28 cellular contexts compared by ENCODE assay signal in genomic region chr6:136319732-136320131, GRCh38.
"Had no signal": no experiment of that assay in that cellular context is flagged by ENCODE, and none has a peak within 500 bp of the region (broad histone marks: within the 10 kb centered on the region; RNA-seq: fewer than 3 reads in every experiment).

No MANE protein-coding gene starts in this region.

- DNase-seq: activated CD4-positive, alpha-beta memory T cell treated with anti-CD3 and anti-CD28 coated beads for 36 hours; activated CD4-positive, alpha-beta T cell treated with anti-CD3 and anti-CD28 coated beads, Interleukin-2, amount 10 ng/mL, durations not matched to agents 24 days and 14 days; activated CD4-positive, CD25-positive, alpha-beta regulatory T cell treated with anti-CD3 and anti-CD28 coated beads, Interleukin-2, amount 50 U/mL, for 72 hours; activated CD8-positive, alpha-beta memory T cell treated with anti-CD3 and anti-CD28 coated beads for 24 hours; activated gamma-delta T cell; activated naive CD4-positive, alpha-beta T cell treated with anti-CD3 and anti-CD28 coated beads for 36 hours; activated T-cell treated with anti-CD3 and anti-CD28 coated beads, Interleukin-2, amount 50 U/mL, for 4 hours; brain microvascular endothelial cell; MG63; MV-4-11; NCI-H1105; NCI-H1436; NCI-H187; NCI-H2081; NCI-H510A treated with DMSO at 0.1 percent for 48 hours; NCI-H69; NK-92 treated with Interleukin-12 subunit alpha and Interleukin-12 subunit beta, amount 100 ng/mL, for 24 hours; OCI-M1; RPMI8226; T-helper 17 cell; T-helper 9 cell had no signal

- H3K4me1 Mint-ChIP-seq: activated T-helper 17 cell treated with anti-CD3 and anti-CD28 coated beads, Interleukin-2, amount 50 U/mL, for 72 hours; T-helper 17 cell; WTC11 had no signal

- H3K27ac Mint-ChIP-seq: activated CD4-positive, alpha-beta memory T cell treated with anti-CD3 and anti-CD28 coated beads for 36 hours; activated CD4-positive, alpha-beta T cell treated with anti-CD3 and anti-CD28 coated beads, Interleukin-2, amount 10 ng/mL, durations not matched to agents 24 days and 14 days; activated naive CD4-positive, alpha-beta T cell treated with anti-CD3 and anti-CD28 coated beads for 36 hours; activated naive CD8-positive, alpha-beta T cell; activated T-helper 17 cell treated with anti-CD3 and anti-CD28 coated beads, Interleukin-2, amount 50 U/mL, for 72 hours; T-helper 17 cell; WTC11 had no signal

- H3K9me3 Mint-ChIP-seq: activated CD4-positive, alpha-beta memory T cell treated with anti-CD3 and anti-CD28 coated beads for 36 hours; activated CD4-positive, alpha-beta T cell treated with anti-CD3 and anti-CD28 coated beads, Interleukin-2, amount 10 ng/mL, durations not matched to agents 24 days and 14 days; activated naive CD4-positive, alpha-beta T cell treated with anti-CD3 and anti-CD28 coated beads for 36 hours; activated T-cell treated with anti-CD3 and anti-CD28 coated beads, Interleukin-2, amount 50 U/mL, for 4 hours; activated T-helper 17 cell treated with anti-CD3 and anti-CD28 coated beads, Interleukin-2, amount 50 U/mL, for 72 hours; WTC11 had no signal

- H3K27me3 Mint-ChIP-seq: activated CD4-positive, alpha-beta memory T cell treated with anti-CD3 and anti-CD28 coated beads for 36 hours; activated naive CD8-positive, alpha-beta T cell; activated T-helper 17 cell treated with anti-CD3 and anti-CD28 coated beads, Interleukin-2, amount 50 U/mL, for 72 hours had no signal

- H3K4me3 ChIP-seq: cardiac muscle cell, MG63 had no signal

- ATAC-seq: activated T-cell treated with anti-CD3 and anti-CD28 coated beads, Interleukin-2, amount 50 U/mL, for 4 hours; activated T-helper 17 cell treated with anti-CD3 and anti-CD28 coated beads, Interleukin-2, amount 50 U/mL, for 72 hours; Panc1; Right ventricle myocardium inferior; T-helper 17 cell; WTC11 had no signal

- H3K4me2 ChIP-seq: KMS-11 had no signal

- H3K9ac ChIP-seq: KMS-11 had no signal

- H3K36me3 ChIP-seq: brain microvascular endothelial cell, cardiac muscle cell, MG63 had no signal

- H3K27me3 ChIP-seq: brain microvascular endothelial cell, cardiac muscle cell, MG63 had no signal

- H3K4me3 Mint-ChIP-seq: activated CD4-positive, alpha-beta memory T cell treated with anti-CD3 and anti-CD28 coated beads for 36 hours; activated CD4-positive, alpha-beta T cell treated with anti-CD3 and anti-CD28 coated beads, Interleukin-2, amount 10 ng/mL, durations not matched to agents 24 days and 14 days; activated naive CD4-positive, alpha-beta T cell treated with anti-CD3 and anti-CD28 coated beads for 36 hours; activated naive CD8-positive, alpha-beta T cell; activated T-cell treated with anti-CD3 and anti-CD28 coated beads, Interleukin-2, amount 50 U/mL, for 4 hours; activated T-helper 17 cell treated with anti-CD3 and anti-CD28 coated beads, Interleukin-2, amount 50 U/mL, for 72 hours; T-helper 17 cell; WTC11 had no signal

- H3K9me3 ChIP-seq: MG63 had no signal

- H3K27ac ChIP-seq: brain microvascular endothelial cell, cardiac muscle cell, KMS-11 had no signal

- H3K36me3 Mint-ChIP-seq: activated CD4-positive, alpha-beta memory T cell treated with anti-CD3 and anti-CD28 coated beads for 36 hours; activated naive CD8-positive, alpha-beta T cell; WTC11 had no signal
